In the genomic region with DNA sequence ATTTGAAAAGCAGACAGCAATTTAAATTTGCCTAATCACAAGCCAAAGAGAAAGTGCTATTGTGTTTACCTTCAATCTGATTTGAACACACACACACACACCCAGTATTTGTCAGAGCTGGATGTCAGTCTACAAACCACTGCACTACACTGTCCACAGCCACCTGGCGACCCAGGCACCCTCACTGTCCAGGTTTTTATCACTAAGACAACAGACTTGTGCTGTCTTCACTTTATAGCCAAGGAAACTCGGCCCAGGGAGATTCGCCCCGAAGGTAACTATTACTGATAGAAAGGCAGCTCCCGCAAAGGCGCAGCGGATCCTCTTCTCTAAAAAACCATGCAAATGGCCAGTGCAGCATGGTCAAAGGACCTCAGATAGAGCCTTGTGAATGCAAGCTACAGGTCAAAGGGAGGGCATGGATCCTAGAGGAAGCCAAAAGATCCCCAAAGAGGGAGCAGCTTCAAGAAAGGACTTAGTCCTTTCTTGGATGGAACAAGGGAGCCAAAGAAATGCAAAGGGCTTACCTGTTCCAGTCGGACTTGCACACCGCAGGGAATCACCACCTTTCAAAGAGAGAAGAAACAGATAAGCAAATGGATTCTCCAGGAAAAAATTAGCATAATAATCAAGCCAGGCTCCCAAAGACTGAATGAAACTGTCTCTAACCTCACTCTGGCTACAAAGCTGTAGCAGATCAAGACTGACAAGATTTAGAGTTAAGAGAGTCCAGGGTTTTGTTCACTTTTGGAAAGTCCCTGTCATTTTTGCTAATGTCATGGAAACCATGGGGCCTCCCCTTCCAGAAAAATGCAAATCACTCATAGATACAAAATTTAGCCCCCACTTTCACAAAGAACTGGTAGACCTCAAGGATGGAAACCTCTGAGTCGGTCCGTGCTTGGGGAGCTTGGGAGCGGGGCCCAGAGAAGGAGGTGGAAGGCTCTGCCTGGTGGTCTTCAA, we compare ENCODE assay signal across 8 cellular contexts.
DNase-seq lines count a peak whose midpoint lies in the region; ATAC-seq, FAIRE-seq and TF ChIP-seq lines count a peak whose summit lies in the region.

No MANE protein-coding gene starts in this region.

- H3K9ac ChIP-seq in liver (ENCODE audit: low read depth in 1 of 2, low read length in 2 of 2) (peak overlapping the region; percentile 9 to 37), HepG2 (ENCODE audit: insufficient read depth, low read depth, low read length) (no peak overlapping the region)

- ATAC-seq in HepG2: no peak
- ATAC-seq in HG03520 (IDR thresholded peaks at IDR 0.05; ENCODE audit: unreplicated experiment): peak; percentile 63

- no peak for FAIRE-seq in HepG2 (lab: Jason Lieb, UNC)

- H3K27me3 ChIP-seq in liver (ENCODE audit: control insufficient read depth in 4 of 4, insufficient read depth in 4 of 4, low read length in 3 of 4) (no peaks in the 10 kb centered on the region), HepG2 (ENCODE audit: control insufficient read depth in 1 of 2, insufficient read depth in 2 of 2, low read length in 2 of 2) (no peaks in the 10 kb centered on the region)

- BruUV-seq in HepG2 (replicated peaks; lab: Mats Ljungman, UMichigan): no TSS peak

- no peak for TF ChIP-seq POLR2A in HepG2 (IDR thresholded peaks at IDR 0.05; ENCODE audit: insufficient read depth in 1 of 2, low read depth in 2 of 2, low read length in 2 of 2)

- peaks cover 38 to 83% (median 61%) of the 10 kb centered on the region in 4 donors for H3K4me1 ChIP-seq in liver (ENCODE audit: control insufficient read depth in 4 of 4, insufficient read depth in 4 of 4, low read length in 3 of 4)
- peaks cover 94% of the 10 kb centered on the region for H3K4me1 ChIP-seq in HepG2 (ENCODE audit: insufficient read depth, low read length)

- H3K9me3 ChIP-seq in liver (ENCODE audit: control insufficient read depth in 4 of 4, low read length in 3 of 4) (no peaks in the 10 kb centered on the region), HepG2 (ENCODE audit: low read length) (no peaks in the 10 kb centered on the region)

- TF ChIP-seq EP300 in HepG2 (IDR thresholded peaks at IDR 0.05; ENCODE audit: low read depth in 2 of 2, low read length in 2 of 2) (no peak), HepG2 (CRISPR knock-in tag; IDR thresholded peaks at IDR 0.05; ENCODE audit: borderline replicate concordance) (no peak)

- H3K79me2 ChIP-seq in HepG2 (ENCODE audit: insufficient read depth, low read length): peaks cover 91% of the 10 kb centered on the region

- H3K36me3 ChIP-seq in liver (ENCODE audit: control insufficient read depth in 4 of 4, insufficient read depth in 3 of 4, low read depth in 1 of 4, low read length in 3 of 4) (no peaks in the 10 kb centered on the region), HepG2 (replicated peaks in 1 of 2; ENCODE audit: control insufficient read depth in 1 of 2, insufficient read depth in 2 of 2, low read length in 2 of 2) (peaks cover 8 to 43% of the 10 kb centered on the region in 2 experiments)

- TF ChIP-seq RAD21 in liver (IDR thresholded peaks at IDR 0.05) (no peak), HepG2 (CRISPR knock-in tag; IDR thresholded peaks at IDR 0.05) (no peak)

- H3K4me3 ChIP-seq in liver (ENCODE audit: low read depth in 1 of 3, low read length in 3 of 3) (no peak overlapping the region), HepG2 (replicated peaks in 1 of 3; ENCODE audit: insufficient read depth in 1 of 3, low read depth in 2 of 3, low read length in 3 of 3) (no peak overlapping the region)

- DNase-seq in HepG2 (ENCODE audit: low spot score) (no peak), iPS DF 19.7 (ENCODE audit: low read depth, low spot score) (peak; percentile 85), retina (no peak), NCI-H774 (lab: John Stamatoyannopoulos, UW) (no peak), COR-L47 (lab: John Stamatoyannopoulos, UW) (no peak), NCI-H524 treated with DMSO at 0.1 percent for 48 hours (lab: John Stamatoyannopoulos, UW) (no peak)

- in situ Hi-C loops in HepG2 (cut with HindIII; ENCODE audit: extremely low pct_ligation_motif_present, low pct_unique_long_range_greater_than_20kb): no loop called here

- POLR2A ChIA-PET in HepG2 (lab: Yijun Ruan, JAX): interaction anchor here (1.5 kb wide), 2 partner anchors 58 to 130 kb away, joined by 3 to 4 read pairs; no protein-coding TSS in a partner anchor

- CTCF ChIA-PET in HepG2 (lab: Yijun Ruan, JAX; ENCODE audit: low intra/inter-chr PET ratio, low total read pairs): no interaction called here

- H3K4me2 ChIP-seq in HepG2 (ENCODE audit: low read depth, low read length): no peak overlapping the region

- TF ChIP-seq CTCF in liver (IDR thresholded peaks at IDR 0.05; ENCODE audit: low read depth, low read length, missing input control) (no peak), HepG2 (CRISPR knock-in tag; IDR thresholded peaks at IDR 0.05) (no peak)

- WGBS in liver: 81% methylated on average over 12 of the region's 12 CpGs
- WGBS in HepG2 (ENCODE audit: low lambda C conversion rate): 98% methylated on average over 12 of the region's 12 CpGs

- intact Hi-C loops in HepG2 (cut with micrococcal nuclease; ENCODE audit: unreplicated experiment): no loop called here

- H3K27ac ChIP-seq in liver (ENCODE audit: low read depth in 1 of 2, low read length in 2 of 2) (peak overlapping the region; percentile 69 to 73), HepG2 (ENCODE audit: extremely low read length, insufficient read depth, low read length) (no peak overlapping the region)

- no peak overlapping the region for H2AFZ ChIP-seq in HepG2 (ENCODE audit: low read length)

- peaks cover 60% of the 10 kb centered on the region for H4K20me1 ChIP-seq in HepG2 (ENCODE audit: insufficient read depth, low read length)

TF ChIP-seq in liver, 16 proteins besides CTCF, POLR2A, EP300 and RAD21:
- TF ChIP-seq ATF3 (IDR thresholded peaks at IDR 0.05) (no peak), REST (IDR thresholded peaks at IDR 0.05) (no peak), SP1 (IDR thresholded peaks at IDR 0.05) (no peak), NR2F2 (IDR thresholded peaks at IDR 0.05) (no peak), FOXA1 (IDR thresholded peaks at IDR 0.05) (no peak), FOXA2 (IDR thresholded peaks at IDR 0.05) (no peak)

TF ChIP-seq in HepG2, 621 proteins besides CTCF, POLR2A, EP300 and RAD21 (continues in another document):
- TF ChIP-seq ZBTB46 (CRISPR knock-in tag; IDR thresholded peaks at IDR 0.05; ENCODE audit: borderline replicate concordance) (no peak), HCFC1 (IDR thresholded peaks at IDR 0.05; ENCODE audit: low read depth, low read length) (no peak), ZNF670 (CRISPR knock-in tag; IDR thresholded peaks at IDR 0.05; ENCODE audit: borderline replicate concordance) (no peak), HMGXB3 (CRISPR knock-in tag; IDR thresholded peaks at IDR 0.05; ENCODE audit: borderline replicate concordance) (no peak), ZC3H13 (CRISPR knock-in tag; IDR thresholded peaks at IDR 0.05) (no peak)
- TF ChIP-seq, protein P1, sequence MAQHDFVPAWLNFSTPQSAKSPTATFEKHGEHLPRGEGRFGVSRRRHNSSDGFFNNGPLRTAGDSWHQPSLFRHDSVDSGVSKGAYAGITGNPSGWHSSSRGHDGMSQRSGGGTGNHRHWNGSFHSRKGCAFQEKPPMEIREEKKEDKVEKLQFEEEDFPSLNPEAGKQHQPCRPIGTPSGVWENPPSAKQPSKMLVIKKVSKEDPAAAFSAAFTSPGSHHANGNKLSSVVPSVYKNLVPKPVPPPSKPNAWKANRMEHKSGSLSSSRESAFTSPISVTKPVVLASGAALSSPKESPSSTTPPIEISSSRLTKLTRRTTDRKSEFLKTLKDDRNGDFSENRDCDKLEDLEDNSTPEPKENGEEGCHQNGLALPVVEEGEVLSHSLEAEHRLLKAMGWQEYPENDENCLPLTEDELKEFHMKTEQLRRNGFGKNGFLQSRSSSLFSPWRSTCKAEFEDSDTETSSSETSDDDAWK (CRISPR knock-in tag; IDR thresholded peaks at IDR 0.05): no peak
